ENCODE assay signal across 21 cellular contexts in genomic region chr3:177230641-177231040, GRCh38. TPM values are rescaled to one million over a fixed set of nuclear protein-coding genes. Genes with fewer than 3 reads are reported as not detected.
DNase-seq lines count a peak whose midpoint lies in the region; ATAC-seq, FAIRE-seq and TF ChIP-seq lines count a peak whose summit lies in the region.
"Had no signal": no experiment of that assay in that cellular context is flagged by ENCODE, and none has a peak within 500 bp of the region (broad histone marks: within the 10 kb centered on the region; RNA-seq: fewer than 3 reads in every experiment).

No MANE protein-coding gene starts in this region.

- no peak for TF ChIP-seq POLR2A in H1 (IDR thresholded peaks at IDR 0.05; ENCODE audit: control extremely low read depth in 1 of 2, low read depth in 2 of 2, low read length in 2 of 2)

- H3K79me2 ChIP-seq in GM23338 (replicated peaks; ENCODE audit: insufficient read depth) (no peaks in the 10 kb centered on the region), H1 (ENCODE audit: control insufficient read depth in 1 of 2, insufficient read depth in 2 of 2, low read length in 2 of 2) (no peaks in the 10 kb centered on the region), mesendoderm (ENCODE audit: control insufficient read depth, insufficient read depth, low read length) (no peaks in the 10 kb centered on the region)

- peaks cover 6% of the 10 kb centered on the region for H3K36me3 ChIP-seq in GM23338 (ENCODE audit: insufficient read depth)
- peaks cover 0 to 5% (median 0%) of the 10 kb centered on the region in 4 experiments; a peak in 1 of 8 replicates for H3K36me3 ChIP-seq in H1 (ENCODE audit: control insufficient read depth in 2 of 4, insufficient read depth in 4 of 4, low read length in 3 of 4)
- H3K36me3 ChIP-seq in mesendoderm (ENCODE audit: control insufficient read depth, insufficient read depth, low read length): no peaks in the 10 kb centered on the region

- H3K23ac ChIP-seq in H1 (ENCODE audit: insufficient read length) (no peak overlapping the region), mesendoderm (ENCODE audit: low read length) (no peak overlapping the region)

- H4K20me1 ChIP-seq in GM23338 (replicated peaks; ENCODE audit: insufficient read depth): no peaks in the 10 kb centered on the region
- no peaks in the 10 kb centered on the region for H4K20me1 ChIP-seq in H1 (replicated peaks in 1 of 2; ENCODE audit: control insufficient read depth in 1 of 2, insufficient read depth in 2 of 2, low read length in 2 of 2)

- H3K9ac ChIP-seq in H1 (replicated peaks in 1 of 4; ENCODE audit: extremely low read depth in 1 of 4, low read depth in 3 of 4, low read length in 3 of 4) (no peak overlapping the region), mesendoderm (ENCODE audit: low read length) (no peak overlapping the region)
- H3K9ac ChIP-seq: GM23248 had no signal

- no peak for TF ChIP-seq EP300 in H1 (IDR thresholded peaks at IDR 0.05; ENCODE audit: borderline replicate concordance in 1 of 2, low read depth in 2 of 2, low read length in 2 of 2)

- H4K5ac ChIP-seq in H1 (ENCODE audit: insufficient read length, low read depth, low read length): no peak overlapping the region
- H4K5ac ChIP-seq in mesendoderm (ENCODE audit: low read length): no peak overlapping the region

- no peaks in the 10 kb centered on the region for H3K23me2 ChIP-seq in H1 (ENCODE audit: low read depth, low read length)

- 91% methylated on average over 6 of the region's 6 CpGs; no CpG with 5 or more reads in 1 of the 2 experiments for WGBS in H1 (ENCODE audit: extremely low coverage in 1 of 2, insufficient coverage in 1 of 2, insufficient read length in 1 of 2, insufficient replicate concordance in 2 of 2, low coverage in 1 of 2, low lambda C conversion rate in 2 of 2, missing lambda C conversion rate in 1 of 2), 2 experiments
- WGBS in mesendoderm (ENCODE audit: extremely low coverage, insufficient coverage, low lambda C conversion rate): no CpG with 5 or more reads among the region's 6 CpGs

- H3K9me3 Mint-ChIP-seq in GM23338: peaks cover 28% of the 10 kb centered on the region
- no peaks in the 10 kb centered on the region for H3K9me3 Mint-ChIP-seq in stimulated activated memory B cell treated with anti-CD40 and anti-IgM and Interleukin-4, amounts not matched to agents 10 μg/mL and 1 μg/mL and 100 μg/mL, for 72 hours
- H3K9me3 Mint-ChIP-seq: CD4-positive, alpha-beta memory T cell had no signal

- 0 out of 2 replicates have a peak overlapping the region, but pooled peaks have one; percentile 57 for H4K8ac ChIP-seq in H1 (ENCODE audit: extremely low read depth, insufficient read depth, low read length)
- H4K8ac ChIP-seq in mesendoderm (ENCODE audit: low read depth, low read length): no peak overlapping the region

- no peak overlapping the region for H2BK20ac ChIP-seq in H1 (ENCODE audit: low read length)

- no peak for TF ChIP-seq RAD21 in H1 (IDR thresholded peaks at IDR 0.05 in 1 of 2, conservative IDR thresholded peaks at IDR 0.05 in 1 of 2; ENCODE audit: low read depth in 2 of 2, low read length in 2 of 2)

- H2AK5ac ChIP-seq in H1 (ENCODE audit: low read depth, low read length): no peak overlapping the region
- peak overlapping the region; percentile 59 for H2AK5ac ChIP-seq in mesendoderm (ENCODE audit: low read length)

- no peaks in the 10 kb centered on the region for H3F3A ChIP-seq in GM23338 (replicated peaks; ENCODE audit: low read depth)

- no peaks in the 10 kb centered on the region for H3K4me1 ChIP-seq in GM23338 (ENCODE audit: insufficient read depth)
- H3K4me1 ChIP-seq in H1 (replicated peaks in 1 of 4; ENCODE audit: control insufficient read depth in 3 of 4, insufficient read depth in 4 of 4, low read length in 3 of 4): no peaks in the 10 kb centered on the region
- H3K4me1 ChIP-seq in mesendoderm (ENCODE audit: control insufficient read depth, low read depth, low read length): peaks cover 3% of the 10 kb centered on the region
- H3K4me1 ChIP-seq: A549 had no signal

- H3K9me3 ChIP-seq in H1 (ENCODE audit: insufficient read depth in 2 of 2, low read depth in 1 of 2, low read length in 1 of 2): peaks cover 4 to 14% of the 10 kb centered on the region in 2 experiments; a peak in 3 of 4 replicates
- H3K9me3 ChIP-seq: A549 had no signal

- H3K27me3 ChIP-seq in GM23338 (ENCODE audit: insufficient read depth): no peaks in the 10 kb centered on the region
- no peaks in the 10 kb centered on the region for H3K27me3 ChIP-seq in H1 (replicated peaks in 1 of 4; ENCODE audit: control insufficient read depth in 3 of 4, extremely low read depth in 1 of 4, insufficient read depth in 3 of 4, low read length in 3 of 4)
- no peaks in the 10 kb centered on the region for H3K27me3 ChIP-seq in mesendoderm (ENCODE audit: insufficient read depth, low read length, poor library complexity)

- DNase-seq in GM23338 (ENCODE audit: low spot score) (no peak), H1 (ENCODE audit: low read depth in 1 of 2, low spot score in 2 of 2) (peak in 1 of 2 experiments; percentile 29), mesendoderm (peak; percentile 92), DMS 273 (lab: John Stamatoyannopoulos, UW; ENCODE audit: unreplicated experiment) (no peak), AG20443 (ENCODE audit: low spot score) (no peak), pons (ENCODE audit: low spot score) (no peak)
- DNase-seq: 8988T; ACHN; C1 segment of cervical spinal cord; Calu3; CD4-positive, alpha-beta memory T cell; COR-L47; DMS153; DND-41; GM23248; HCEC 1CT had no signal

- TF ChIP-seq CTCF in GM23338 (conservative IDR thresholded peaks at IDR 0.05; ENCODE audit: low read depth in 2 of 2) (no peak), H1 (IDR thresholded peaks at IDR 0.05; ENCODE audit: control extremely low read depth in 1 of 3, insufficient read depth in 1 of 3, low read depth in 1 of 3, low read length in 3 of 3) (no peak)

- no peaks in the 10 kb centered on the region for H3K9me2 ChIP-seq in GM23338 (ENCODE audit: insufficient read depth)

- H3K27ac Mint-ChIP-seq in GM23338: no peak overlapping the region
- H3K27ac Mint-ChIP-seq in stimulated activated memory B cell treated with anti-CD40 and anti-IgM and Interleukin-4, amounts not matched to agents 10 μg/mL and 1 μg/mL and 100 μg/mL, for 72 hours: peak overlapping the region; percentile 67

- H3K27ac ChIP-seq in GM23338 (ENCODE audit: low read depth) (no peak overlapping the region), H1 (ENCODE audit: low read depth, low read length) (no peak overlapping the region), mesendoderm (ENCODE audit: low read depth, low read length) (peak overlapping the region; percentile 29)
- H3K27ac ChIP-seq: A549, GM23248 had no signal

- H3K4me3 ChIP-seq in GM23338: no peak overlapping the region
- H3K4me3 ChIP-seq in H1 (ENCODE audit: extremely low read depth in 1 of 4, insufficient read depth in 2 of 4, low read depth in 3 of 4, low read length in 4 of 4): no peak overlapping the region
- no peak overlapping the region for H3K4me3 ChIP-seq in mesendoderm (ENCODE audit: low read length)
- H3K4me3 ChIP-seq: A549, GM23248 had no signal

- no peak overlapping the region for H4K91ac ChIP-seq in H1 (replicated peaks; ENCODE audit: insufficient read length, low read length)

- H3K4me2 ChIP-seq in GM23338 (no peak overlapping the region), H1 (ENCODE audit: insufficient read depth in 1 of 2, low read depth in 2 of 2, low read length in 2 of 2) (no peak overlapping the region), mesendoderm (ENCODE audit: low read length) (no peak overlapping the region)
- H3K4me2 ChIP-seq: A549 had no signal

- ATAC-seq in GM23338: no peak
- ATAC-seq in stimulated activated memory B cell treated with anti-CD40 and anti-IgM and Interleukin-4, amounts not matched to agents 10 μg/mL and 1 μg/mL and 100 μg/mL, for 72 hours: no peak
- ATAC-seq: A549 had no signal

- 0 out of 2 replicates have a peak overlapping the region, but pooled peaks have one; percentile 29 for H2AFZ ChIP-seq in GM23338
- H2AFZ ChIP-seq in H1 (ENCODE audit: low read length): no peak overlapping the region
- H2AFZ ChIP-seq: GM23248 had no signal

- peaks cover 21% of the 10 kb centered on the region for H3K36me3 Mint-ChIP-seq in GM23338 (ENCODE audit: low read depth)
- no peaks in the 10 kb centered on the region for H3K36me3 Mint-ChIP-seq in stimulated activated memory B cell treated with anti-CD40 and anti-IgM and Interleukin-4, amounts not matched to agents 10 μg/mL and 1 μg/mL and 100 μg/mL, for 72 hours
- H3K36me3 Mint-ChIP-seq: CD4-positive, alpha-beta memory T cell had no signal

- no peaks in the 10 kb centered on the region for H3K79me1 ChIP-seq in H1 (ENCODE audit: low read depth, low read length)
- H3K79me1 ChIP-seq in mesendoderm (ENCODE audit: low read length): no peaks in the 10 kb centered on the region

- no peaks in the 10 kb centered on the region; the same call in 2 of the 3 replicates for H3K4me1 Mint-ChIP-seq in GM23338
- H3K4me1 Mint-ChIP-seq in stimulated activated memory B cell treated with anti-CD40 and anti-IgM and Interleukin-4, amounts not matched to agents 10 μg/mL and 1 μg/mL and 100 μg/mL, for 72 hours: peaks cover 10% of the 10 kb centered on the region

- FAIRE-seq in H1 (lab: Jason Lieb, UNC): no peak
- FAIRE-seq: A549, G401.6, GM12892, H54 had no signal

- H3K56ac ChIP-seq in H1 (replicated peaks; ENCODE audit: insufficient read length, low read depth, low read length) (no peak overlapping the region), mesendoderm (ENCODE audit: low read length) (peak overlapping the region; percentile 52)

- H2BK12ac ChIP-seq in H1 (ENCODE audit: low read depth, low read length): no peak overlapping the region

- no peak overlapping the region for H3K4me3 Mint-ChIP-seq in GM23338
- H3K4me3 Mint-ChIP-seq in stimulated activated memory B cell treated with anti-CD40 and anti-IgM and Interleukin-4, amounts not matched to agents 10 μg/mL and 1 μg/mL and 100 μg/mL, for 72 hours: no peak overlapping the region
- H3K4me3 Mint-ChIP-seq: CD4-positive, alpha-beta memory T cell had no signal

- H3K18ac ChIP-seq in H1 (ENCODE audit: extremely low read depth, low read length) (no peak overlapping the region; the same call in 1 of the 2 replicates), mesendoderm (ENCODE audit: low read length) (no peak overlapping the region)

- H3K27me3 Mint-ChIP-seq in GM23338 (ENCODE audit: insufficient read depth, low read depth, poor library complexity): peaks cover 6% of the 10 kb centered on the region
- H3K27me3 Mint-ChIP-seq in stimulated activated memory B cell treated with anti-CD40 and anti-IgM and Interleukin-4, amounts not matched to agents 10 μg/mL and 1 μg/mL and 100 μg/mL, for 72 hours: no peaks in the 10 kb centered on the region
- H3K27me3 Mint-ChIP-seq: CD4-positive, alpha-beta memory T cell had no signal

- POLR2A ChIA-PET in H1 (lab: Charles Lee; ENCODE audit: partially characterized antibody): no interaction called here

- H3K4ac ChIP-seq in H1 (replicated peaks; ENCODE audit: insufficient read length, low read depth, low read length) (no peak overlapping the region), mesendoderm (ENCODE audit: low read depth, low read length) (no peak overlapping the region)

- no peak overlapping the region for H2BK5ac ChIP-seq in H1 (ENCODE audit: low read depth, low read length)
- H2BK5ac ChIP-seq in mesendoderm (ENCODE audit: low read length): peak overlapping the region; percentile 83

- H2BK15ac ChIP-seq in H1 (ENCODE audit: low read length) (no peak overlapping the region), mesendoderm (replicated peaks; ENCODE audit: low read depth) (no peak overlapping the region)

- CTCF ChIA-PET in H1 (lab: Charles Lee; ENCODE audit: partially characterized antibody): interaction anchor here (0.7 to 1.2 kb wide), 2 partner anchors 9 to 11 kb away, joined by 3 read pairs; no protein-coding TSS in a partner anchor

- H3K14ac ChIP-seq in H1 (ENCODE audit: insufficient read length): no peak overlapping the region

- no peak overlapping the region for H2BK120ac ChIP-seq in H1 (replicated peaks; ENCODE audit: low read depth, low read length)
- H2BK120ac ChIP-seq in mesendoderm (ENCODE audit: low read depth, low read length): peak overlapping the region; percentile 77

RNA-seq across cellular contexts. Expression of gene TBL1XR1, which starts 33.4 kb away (rescaled TPM):
- 122 and 130 TPM in 2 replicates for total RNA-seq in GM23338 (2014; rRNA removed; shearing (Covaris generic))
- 37.7 and 49.6 TPM in 2 replicates for polyA plus RNA-seq in GM23338 (2016; fragmentation: Nextera tagmentation; extraction: Ambion mirVana)
- total RNA-seq in H1 (2021; fragmentation: NEBNext Ultra II Directional; extraction: Animal tissue kit (Norgen Biotek cat#: 25700)): 138 and 147 TPM in 2 replicates
- 20.9 and 28.1 TPM in 2 replicates for polyA plus RNA-seq in H1 (2011; rRNA removed)
- polyA plus RNA-seq in H1 (2011; cell fraction: cytosol; rRNA removed): 36.0 TPM
- 91.0 TPM for polyA plus RNA-seq in H1 (2011; cell fraction: nucleus; rRNA removed)
- polyA plus RNA-seq in H1 (2012, experiment 1 of 2): 51.1 to 72.3 TPM (median 62.1 TPM) in 4 replicates
- polyA plus RNA-seq in H1 (2012, experiment 2 of 2): 2.8 TPM
- 43.4 TPM for polyA plus RNA-seq in H1 (2013, experiment 1 of 2)
- polyA plus RNA-seq in H1 (2013, experiment 2 of 2): 41.3 TPM
- polyA minus RNA-seq in H1 (2011; rRNA and poly(A)+ RNA removed): 312 and 364 TPM in 2 replicates
- polyA minus RNA-seq in H1 (2011; cell fraction: cytosol; rRNA and poly(A)+ RNA removed): 159 TPM
- 354 TPM for polyA minus RNA-seq in H1 (2011; cell fraction: nucleus; rRNA and poly(A)+ RNA removed)
- 70.0 TPM for polyA plus RNA-seq in mesendoderm (2013, experiment 1 of 2)
- polyA plus RNA-seq in mesendoderm (2013, experiment 2 of 2): 67.0 TPM
